In genomic region chr21:16454371-16454770, GRCh38 we compare ENCODE assay signal across 12 cellular contexts.
DNase-seq lines count a peak whose midpoint lies in the region; ATAC-seq and TF ChIP-seq lines count a peak whose summit lies in the region.
"Had no signal": no experiment of that assay in that cellular context is flagged by ENCODE, and none has a peak within 500 bp of the region (broad histone marks: within the 10 kb centered on the region; RNA-seq: fewer than 3 reads in every experiment).

No MANE protein-coding gene starts in this region.

- in situ Hi-C loops in astrocyte of the cerebellum (cut with HindIII; ENCODE audit: low sequenced_read_pairs), result no loop called here

- no peak overlapping the region for H3K4me3 ChIP-seq in astrocyte of the cerebellum (ENCODE audit: low read depth, low read length)

- peak; percentile 63 to 65 for ATAC-seq in left cardiac atrium
- ATAC-seq: activated CD8-positive, alpha-beta T cell treated with anti-CD3 and anti-CD28 coated beads, Interleukin-2, amount 10 ng/mL, durations not matched to agents 7 days and 5 days had no signal

- DNase-seq in HT1080 (ENCODE audit: low read depth) (peak; percentile 2), astrocyte of the cerebellum (ENCODE audit: low read depth) (no peak), left cardiac atrium (no peak), activated T-cell treated with anti-CD3 and anti-CD28 coated beads for 4 hours (no peak), COLO668 (lab: John Stamatoyannopoulos, UW; ENCODE audit: unreplicated experiment) (no peak)
- no peak for DNase-seq in stimulated activated CD4-positive, alpha-beta T cell treated with anti-CD3 and anti-CD28 coated beads, Interleukin-2, amount 100 ng/mL, for 48 hours
- no peak for DNase-seq in activated CD8-positive, alpha-beta memory T cell treated with anti-CD3 and anti-CD28 coated beads, Interleukin-2, amount 50 U/mL, for 4 hours
- DNase-seq: activated CD8-positive, alpha-beta T cell treated with anti-CD3 and anti-CD28 coated beads, Interleukin-2, amount 10 ng/mL, durations not matched to agents 7 days and 5 days; CD4-positive, alpha-beta memory T cell; small intestine; stimulated activated naive CD4-positive, alpha-beta T cell treated with Interleukin-2 at 50 U/mL for 16 hours had no signal

- intact Hi-C loops in left cardiac atrium (cut with DNase I), result no loop called here

- TF ChIP-seq CTCF in 22Rv1 (IDR thresholded peaks at IDR 0.05) (peak; percentile 32; the same call in 1 of the 2 replicates), astrocyte of the cerebellum (IDR thresholded peaks at IDR 0.05; ENCODE audit: low read depth, low read length, missing control alignments) (peak; percentile 30)

- H3K27ac ChIP-seq in 22Rv1, result no peak overlapping the region
